1 cellular context compared by ENCODE assay signal in the genomic region with DNA sequence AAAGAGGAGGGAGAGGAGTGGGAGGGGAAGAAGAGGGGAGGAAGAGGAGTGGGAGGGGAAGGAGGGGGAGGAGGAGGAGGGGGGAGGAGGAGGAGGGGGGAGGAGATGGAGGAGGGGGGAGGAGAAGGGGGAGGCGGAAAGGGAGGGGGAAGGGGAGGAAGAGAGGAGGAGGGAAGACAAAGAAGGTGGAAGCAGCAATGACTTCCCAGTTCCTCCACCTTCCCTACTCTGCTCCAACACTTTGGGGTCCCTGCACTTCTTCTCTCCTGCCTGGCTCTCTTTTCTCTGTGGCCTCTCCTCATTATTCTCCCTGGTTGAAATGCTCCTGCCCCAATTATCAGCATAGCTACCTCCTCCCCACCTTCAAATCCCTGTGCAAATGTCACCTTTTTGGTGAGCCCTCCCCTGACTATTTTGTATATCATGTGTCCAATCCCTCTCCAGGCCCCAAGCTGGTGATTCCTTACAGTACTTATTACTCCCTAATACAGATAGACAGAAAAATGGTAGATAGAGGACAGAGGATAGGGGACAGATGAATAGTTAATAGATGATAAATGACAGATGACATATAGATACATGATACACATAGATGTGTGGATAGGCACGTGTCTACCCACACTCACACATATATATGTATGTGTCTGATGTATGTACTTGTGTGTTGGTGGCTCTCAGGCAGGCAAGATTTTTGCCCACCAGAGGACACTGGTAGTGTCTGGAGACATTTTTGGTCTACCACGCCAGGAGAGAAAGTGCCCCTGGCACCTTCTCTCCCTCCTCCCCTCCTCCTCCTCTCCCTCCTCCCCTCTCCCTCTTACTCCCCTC.
A peak's percentile ranks its signal among the peaks of the same experiment; 100 is the strongest.
TF ChIP-seq lines count a peak whose summit lies in the region.

No MANE protein-coding gene starts in this region.

TF ChIP-seq in K562, 482 proteins besides CTCF, POLR2A, EP300 and RAD21:
- peak; percentile 39 for TF ChIP-seq PCBP2 (IDR thresholded peaks at IDR 0.05; ENCODE audit: low read depth, low read length, poor library complexity, severe bottlenecking)
- TF ChIP-seq ZNF263 (CRISPR knock-in tag; IDR thresholded peaks at IDR 0.05; ENCODE audit: borderline replicate concordance): 0 out of 2 replicates have a peak, but pooled peaks have one; percentile 28
- no peak for TF ChIP-seq NUFIP1 (IDR thresholded peaks at IDR 0.05; ENCODE audit: partially characterized antibody)
- no peak for TF ChIP-seq TBP (optimal IDR thresholded peaks at IDR 0.05; ENCODE audit: low read depth, low read length)
- peak; percentile 76 for TF ChIP-seq HNRNPK (IDR thresholded peaks at IDR 0.05; ENCODE audit: low read depth, low read length, poor library complexity, severe bottlenecking)
- TF ChIP-seq ZNF589 (CRISPR knock-in tag; IDR thresholded peaks at IDR 0.05; ENCODE audit: low read depth): no peak
TF ChIP-seq in K562: peak in this region for 3.
